Comparison of ENCODE assay signal across 20 cellular contexts in the genomic region with DNA sequence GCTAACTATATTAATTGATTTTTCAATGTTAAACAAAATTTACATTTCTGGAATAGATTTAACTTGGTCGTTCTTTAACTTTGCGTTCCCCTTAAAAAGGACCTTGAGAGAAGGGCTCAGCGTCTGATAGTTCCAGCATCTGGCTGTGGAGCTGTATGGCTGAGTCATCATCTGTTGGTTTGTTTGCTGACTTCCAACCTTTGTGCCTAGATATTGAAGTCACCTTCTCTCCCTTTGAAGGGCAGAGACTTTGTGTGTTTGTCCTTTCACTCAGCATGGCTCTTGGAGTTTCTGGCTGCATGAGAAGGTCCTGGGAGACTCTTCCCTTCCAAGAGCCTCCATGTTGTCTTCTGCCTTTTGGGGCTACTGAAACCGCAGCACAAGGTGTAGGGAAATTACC. TPM values are rescaled to one million over a fixed set of nuclear protein-coding genes. Genes with fewer than 3 reads are reported as not detected.
DNase-seq lines count a peak whose midpoint lies in the region; ATAC-seq and TF ChIP-seq lines count a peak whose summit lies in the region.
"Had no signal": no experiment of that assay in that cellular context is flagged by ENCODE, and none has a peak within 500 bp of the region (broad histone marks: within the 10 kb centered on the region; RNA-seq: fewer than 3 reads in every experiment).

No MANE protein-coding gene starts in this region.

- peak; percentile 62 to 72 for TF ChIP-seq RAD21 in liver (IDR thresholded peaks at IDR 0.05)

- TF ChIP-seq CTCF in liver (IDR thresholded peaks at IDR 0.05; ENCODE audit: low read depth, low read length, missing input control) = no peak

- no peak overlapping the region for H3K4me3 ChIP-seq in liver (ENCODE audit: low read depth in 1 of 3, low read length in 3 of 3)
- H3K4me3 ChIP-seq: BLaER1 had no signal

- peak overlapping the region in 1 of 2 donors; percentile 54 for H3K9ac ChIP-seq in liver (ENCODE audit: low read depth in 1 of 2, low read length in 2 of 2)
- H3K9ac ChIP-seq: BLaER1 had no signal

- WGBS in liver = 39% methylated on average over 4 of the region's 4 CpGs

- H3K9me3 ChIP-seq in liver (ENCODE audit: control insufficient read depth in 4 of 4, low read length in 3 of 4) = peaks cover 0 to 4% (median 0%) of the 10 kb centered on the region in 4 donors
- H3K9me3 ChIP-seq: BLaER1 had no signal

- peak overlapping the region; percentile 70 to 79 for H3K27ac ChIP-seq in liver (ENCODE audit: low read depth in 1 of 2, low read length in 2 of 2)
- H3K27ac ChIP-seq: BLaER1 had no signal

- H3K36me3 ChIP-seq in liver (ENCODE audit: control insufficient read depth in 4 of 4, insufficient read depth in 3 of 4, low read depth in 1 of 4, low read length in 3 of 4) = no peaks in the 10 kb centered on the region
- H3K36me3 ChIP-seq: BLaER1 had no signal

- H3K4me1 ChIP-seq in liver (ENCODE audit: control insufficient read depth in 4 of 4, insufficient read depth in 4 of 4, low read length in 3 of 4) = peaks cover 5 to 10% (median 6%) of the 10 kb centered on the region in 4 donors
- H3K4me1 ChIP-seq: BLaER1 had no signal

- no peaks in the 10 kb centered on the region for H3K27me3 ChIP-seq in liver (ENCODE audit: control insufficient read depth in 4 of 4, insufficient read depth in 4 of 4, low read length in 3 of 4)
- H3K27me3 ChIP-seq: BLaER1 had no signal

- DNase-seq in NCI-H510A treated with DMSO at 0.1 percent for 48 hours (lab: John Stamatoyannopoulos, UW) (peak; percentile 57), NCI-H510A (lab: John Stamatoyannopoulos, UW) (no peak), SHP77 treated with DMSO at 0.1 percent for 48 hours (lab: John Stamatoyannopoulos, UW) (peak; percentile 23), inferior parietal cortex (ENCODE audit: extremely low spot score) (no peak)
- DNase-seq in activated T-cell treated with anti-CD3 and anti-CD28 coated beads, Interleukin-2, amount 50 U/mL, for 1 hour = no peak
- no peak for DNase-seq in stimulated activated CD4-positive, alpha-beta T cell treated with anti-CD3 and anti-CD28 coated beads, Interleukin-4, amount 100 ng/mL, for 4 hours
- DNase-seq: 8988T; CD8-positive, alpha-beta T cell; H9; KG1; NCI-H1436; NCI-H2029; NCI-H2171; NCI-H446; NCI-H774 had no signal

- ATAC-seq in GM18502 (IDR thresholded peaks at IDR 0.05; ENCODE audit: poor library complexity, unreplicated experiment) = no peak
- ATAC-seq: CD8-positive, alpha-beta T cell; Panc1; Right ventricle myocardium inferior had no signal

TF ChIP-seq in liver, 16 proteins besides CTCF, POLR2A, EP300 and RAD21:
- TF ChIP-seq EGR1 (IDR thresholded peaks at IDR 0.05; ENCODE audit: low read depth in 2 of 2) = peak in 1 of 2 donors; percentile 44
- TF ChIP-seq FOXA1 (IDR thresholded peaks at IDR 0.05) = peak; percentile 55
- TF ChIP-seq RXRA (IDR thresholded peaks at IDR 0.05) = peak; percentile 75 to 88
- peak; percentile 42 for TF ChIP-seq TAF1 (conservative IDR thresholded peaks at IDR 0.05)
- TF ChIP-seq NR2F2 (IDR thresholded peaks at IDR 0.05) = no peak
- TF ChIP-seq, protein P1, sequence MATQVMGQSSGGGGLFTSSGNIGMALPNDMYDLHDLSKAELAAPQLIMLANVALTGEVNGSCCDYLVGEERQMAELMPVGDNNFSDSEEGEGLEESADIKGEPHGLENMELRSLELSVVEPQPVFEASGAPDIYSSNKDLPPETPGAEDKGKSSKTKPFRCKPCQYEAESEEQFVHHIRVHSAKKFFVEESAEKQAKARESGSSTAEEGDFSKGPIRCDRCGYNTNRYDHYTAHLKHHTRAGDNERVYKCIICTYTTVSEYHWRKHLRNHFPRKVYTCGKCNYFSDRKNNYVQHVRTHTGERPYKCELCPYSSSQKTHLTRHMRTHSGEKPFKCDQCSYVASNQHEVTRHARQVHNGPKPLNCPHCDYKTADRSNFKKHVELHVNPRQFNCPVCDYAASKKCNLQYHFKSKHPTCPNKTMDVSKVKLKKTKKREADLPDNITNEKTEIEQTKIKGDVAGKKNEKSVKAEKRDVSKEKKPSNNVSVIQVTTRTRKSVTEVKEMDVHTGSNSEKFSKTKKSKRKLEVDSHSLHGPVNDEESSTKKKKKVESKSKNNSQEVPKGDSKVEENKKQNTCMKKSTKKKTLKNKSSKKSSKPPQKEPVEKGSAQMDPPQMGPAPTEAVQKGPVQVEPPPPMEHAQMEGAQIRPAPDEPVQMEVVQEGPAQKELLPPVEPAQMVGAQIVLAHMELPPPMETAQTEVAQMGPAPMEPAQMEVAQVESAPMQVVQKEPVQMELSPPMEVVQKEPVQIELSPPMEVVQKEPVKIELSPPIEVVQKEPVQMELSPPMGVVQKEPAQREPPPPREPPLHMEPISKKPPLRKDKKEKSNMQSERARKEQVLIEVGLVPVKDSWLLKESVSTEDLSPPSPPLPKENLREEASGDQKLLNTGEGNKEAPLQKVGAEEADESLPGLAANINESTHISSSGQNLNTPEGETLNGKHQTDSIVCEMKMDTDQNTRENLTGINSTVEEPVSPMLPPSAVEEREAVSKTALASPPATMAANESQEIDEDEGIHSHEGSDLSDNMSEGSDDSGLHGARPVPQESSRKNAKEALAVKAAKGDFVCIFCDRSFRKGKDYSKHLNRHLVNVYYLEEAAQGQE (IDR thresholded peaks at IDR 0.05) = peak; percentile 81
- TF ChIP-seq YY1 (IDR thresholded peaks at IDR 0.05) = peak; percentile 77
- TF ChIP-seq, protein P2, sequence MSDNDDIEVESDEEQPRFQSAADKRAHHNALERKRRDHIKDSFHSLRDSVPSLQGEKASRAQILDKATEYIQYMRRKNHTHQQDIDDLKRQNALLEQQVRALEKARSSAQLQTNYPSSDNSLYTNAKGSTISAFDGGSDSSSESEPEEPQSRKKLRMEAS (IDR thresholded peaks at IDR 0.05) = peak; percentile 55
- TF ChIP-seq, protein P3, sequence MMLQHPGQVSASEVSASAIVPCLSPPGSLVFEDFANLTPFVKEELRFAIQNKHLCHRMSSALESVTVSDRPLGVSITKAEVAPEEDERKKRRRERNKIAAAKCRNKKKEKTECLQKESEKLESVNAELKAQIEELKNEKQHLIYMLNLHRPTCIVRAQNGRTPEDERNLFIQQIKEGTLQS (IDR thresholded peaks at IDR 0.05) = peak; percentile 94
- TF ChIP-seq FOXA2 (IDR thresholded peaks at IDR 0.05) = peak; percentile 40
- TF ChIP-seq HNF4G (IDR thresholded peaks at IDR 0.05) = peak; percentile 61
- peak; percentile 96 to 97 for TF ChIP-seq JUND (IDR thresholded peaks at IDR 0.05)
- no peak for TF ChIP-seq GABPA (IDR thresholded peaks at IDR 0.05 in 1 of 2, conservative IDR thresholded peaks at IDR 0.05 in 1 of 2)
- TF ChIP-seq SP1 (IDR thresholded peaks at IDR 0.05) = peak; percentile 90
- TF ChIP-seq HNF4A (conservative IDR thresholded peaks at IDR 0.05) = peak; percentile 90
- TF ChIP-seq, protein P4, sequence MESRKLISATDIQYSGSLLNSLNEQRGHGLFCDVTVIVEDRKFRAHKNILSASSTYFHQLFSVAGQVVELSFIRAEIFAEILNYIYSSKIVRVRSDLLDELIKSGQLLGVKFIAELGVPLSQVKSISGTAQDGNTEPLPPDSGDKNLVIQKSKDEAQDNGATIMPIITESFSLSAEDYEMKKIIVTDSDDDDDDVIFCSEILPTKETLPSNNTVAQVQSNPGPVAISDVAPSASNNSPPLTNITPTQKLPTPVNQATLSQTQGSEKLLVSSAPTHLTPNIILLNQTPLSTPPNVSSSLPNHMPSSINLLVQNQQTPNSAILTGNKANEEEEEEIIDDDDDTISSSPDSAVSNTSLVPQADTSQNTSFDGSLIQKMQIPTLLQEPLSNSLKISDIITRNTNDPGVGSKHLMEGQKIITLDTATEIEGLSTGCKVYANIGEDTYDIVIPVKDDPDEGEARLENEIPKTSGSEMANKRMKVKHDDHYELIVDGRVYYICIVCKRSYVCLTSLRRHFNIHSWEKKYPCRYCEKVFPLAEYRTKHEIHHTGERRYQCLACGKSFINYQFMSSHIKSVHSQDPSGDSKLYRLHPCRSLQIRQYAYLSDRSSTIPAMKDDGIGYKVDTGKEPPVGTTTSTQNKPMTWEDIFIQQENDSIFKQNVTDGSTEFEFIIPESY (IDR thresholded peaks at IDR 0.05) = no peak

RNA-seq across cellular contexts. Expression of a gene that starts 16.6 kb away (rescaled TPM):
- total RNA-seq in liver = 1 to 10 TPM; 6.3 to 9.1 TPM
- polyA plus RNA-seq in liver = 1 to 10 TPM; 4.0 to 7.1 TPM

Comparison
In these comparisons a context has a peak if more than half of its experiments do, and no peak if none do; other contexts are left out.
1. DNase-seq: peak in NCI-H510A treated with DMSO at 0.1 percent for 48 hours (single experiment) and SHP77 treated with DMSO at 0.1 percent for 48 hours (single experiment); none in NCI-H510A (single experiment), activated T-cell treated with anti-CD3 and anti-CD28 coated beads, Interleukin-2, amount 50 U/mL, for 1 hour (single experiment), inferior parietal cortex (single experiment) and stimulated activated CD4-positive, alpha-beta T cell treated with anti-CD3 and anti-CD28 coated beads, Interleukin-4, amount 100 ng/mL, for 4 hours (0 of 2).